ENCODE assay signal across 17 cellular contexts in the genomic region with DNA sequence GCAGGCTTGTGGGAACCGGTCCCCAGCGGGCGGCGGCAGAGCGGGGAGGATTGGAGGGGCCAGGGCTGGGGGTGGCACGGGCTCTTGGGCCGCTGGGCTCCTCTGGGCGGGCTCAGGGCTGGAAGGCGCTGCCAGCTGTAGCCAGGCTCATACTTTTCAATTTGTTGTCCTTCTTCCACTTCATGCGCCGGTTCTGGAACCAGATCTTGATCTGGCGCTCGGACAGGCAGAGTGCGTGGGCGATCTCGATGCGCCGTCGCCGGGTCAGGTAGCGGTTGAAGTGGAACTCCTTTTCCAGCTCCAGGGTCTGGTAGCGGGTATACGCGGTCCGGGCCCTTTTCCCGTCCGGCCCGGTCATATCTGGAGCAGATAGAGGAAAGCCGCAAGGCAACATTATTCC. TPM values are rescaled to one million over a fixed set of nuclear protein-coding genes. Genes with fewer than 3 reads are reported as not detected.
DNase-seq lines count a peak whose midpoint lies in the region; ATAC-seq, FAIRE-seq and TF ChIP-seq lines count a peak whose summit lies in the region.
"Had no signal": no experiment of that assay in that cellular context is flagged by ENCODE, and none has a peak within 500 bp of the region (broad histone marks: within the 10 kb centered on the region; RNA-seq: fewer than 3 reads in every experiment).

No MANE protein-coding gene starts in this region.

- H3K36me3 ChIP-seq in ascending aorta (peaks cover 0 to 8% of the 10 kb centered on the region in 2 donors), kidney (ENCODE audit: control insufficient read depth in 1 of 2, insufficient read depth in 2 of 2, low read length in 2 of 2) (peaks cover 0 to 12% of the 10 kb centered on the region in 2 donors), psoas muscle (ENCODE audit: insufficient read depth in 1 of 2, low read depth in 1 of 2) (no peaks in the 10 kb centered on the region)

- no peak for FAIRE-seq in kidney (lab: Jason Lieb, UNC)
- FAIRE-seq: islet of Langerhans had no signal

- H3K27ac Mint-ChIP-seq in activated T-cell treated with anti-CD3 and anti-CD28 coated beads, Interleukin-2, amount 50 U/mL, for 24 hours: no peak overlapping the region
- no peak overlapping the region for H3K27ac Mint-ChIP-seq in stimulated activated naive B cell treated with anti-CD40 and anti-IgM and Interleukin-4, amounts not matched to agents 10 μg/mL and 1 μg/mL and 100 μg/mL, for 72 hours

- H3K27me3 ChIP-seq in ascending aorta (no peaks in the 10 kb centered on the region), psoas muscle (ENCODE audit: insufficient read depth in 3 of 3, low read length in 2 of 3) (peaks cover 0 to 82% (median 36%) of the 10 kb centered on the region in 3 donors)

- peaks cover 41% of the 10 kb centered on the region for H3K4me1 Mint-ChIP-seq in activated T-cell treated with anti-CD3 and anti-CD28 coated beads, Interleukin-2, amount 50 U/mL, for 24 hours (ENCODE audit: low read depth)
- peaks cover 21% of the 10 kb centered on the region for H3K4me1 Mint-ChIP-seq in activated T-cell treated with anti-CD3 and anti-CD28 coated beads, Interleukin-2, amount 50 U/mL, for 4 hours (ENCODE audit: low read depth)
- H3K4me1 Mint-ChIP-seq in stimulated activated naive B cell treated with anti-CD40 and anti-IgM and Interleukin-4, amounts not matched to agents 10 μg/mL and 1 μg/mL and 100 μg/mL, for 72 hours: peaks cover 33 to 54% of the 10 kb centered on the region in 2 donors

- no peaks in the 10 kb centered on the region for H3K9me3 Mint-ChIP-seq in activated T-cell treated with anti-CD3 and anti-CD28 coated beads, Interleukin-2, amount 50 U/mL, for 24 hours
- no peaks in the 10 kb centered on the region for H3K9me3 Mint-ChIP-seq in activated T-cell treated with anti-CD3 and anti-CD28 coated beads, Interleukin-2, amount 50 U/mL, for 4 hours
- no peaks in the 10 kb centered on the region for H3K9me3 Mint-ChIP-seq in stimulated activated naive B cell treated with anti-CD40 and anti-IgM and Interleukin-4, amounts not matched to agents 10 μg/mL and 1 μg/mL and 100 μg/mL, for 72 hours
- H3K9me3 Mint-ChIP-seq: T-helper 1 cell treated with Interleukin-12 subunit alpha and Interleukin-12 subunit beta and Interleukin-4 antibody, amounts not matched to agents 30 μg/mL and 1 μg/mL, for 36 hours had no signal

- ATAC-seq in activated T-cell treated with anti-CD3 and anti-CD28 coated beads, Interleukin-2, amount 50 U/mL, for 4 hours: no peak
- ATAC-seq in stimulated activated naive B cell treated with anti-CD40 and anti-IgM and Interleukin-4, amounts not matched to agents 10 μg/mL and 1 μg/mL and 100 μg/mL, for 72 hours (replicated peaks): no peak
- no peak for ATAC-seq in psoas muscle
- ATAC-seq: foreskin keratinocyte had no signal

- WGBS in psoas muscle, 3 donors: 53 to 64% (median 57%) methylated on average over 28 to 29 of the region's 29 CpGs

- H3K27ac ChIP-seq in ascending aorta: no peak overlapping the region
- peak overlapping the region; percentile 85 to 93 for H3K27ac ChIP-seq in kidney (ENCODE audit: low read depth in 2 of 2, low read length in 2 of 2)
- H3K27ac ChIP-seq in psoas muscle: no peak overlapping the region
- H3K27ac ChIP-seq: foreskin keratinocyte had no signal

- H3K9me3 ChIP-seq in ascending aorta (no peaks in the 10 kb centered on the region), kidney (ENCODE audit: control insufficient read depth in 1 of 2, low read length in 2 of 2) (no peaks in the 10 kb centered on the region), psoas muscle (no peaks in the 10 kb centered on the region)

- DNase-seq in activated T-cell treated with anti-CD3 and anti-CD28 coated beads, Interleukin-2, amount 50 U/mL, for 24 hours: no peak
- DNase-seq in activated T-cell treated with anti-CD3 and anti-CD28 coated beads, Interleukin-2, amount 50 U/mL, for 4 hours: no peak
- DNase-seq in ascending aorta (ENCODE audit: low spot score in 2 of 2) (no peak), kidney (peak; percentile 82), psoas muscle (no peak), NCI-H446 treated with DMSO at 0.1 percent for 48 hours (lab: John Stamatoyannopoulos, UW) (no peak)
- DNase-seq in stimulated activated naive B cell treated with anti-CD40 and anti-IgM and Interleukin-4, amounts not matched to agents 10 μg/mL and 1 μg/mL and 100 μg/mL, for 72 hours: no peak
- no peak for DNase-seq in stimulated activated CD4-positive, alpha-beta T cell treated with anti-CD3 and anti-CD28 coated beads, Interleukin-1b, Interleukin-23, amount 100 ng/mL, for 48 hours
- DNase-seq: activated CD4-positive, alpha-beta T cell treated with anti-CD3 and anti-CD28 coated beads, Interleukin-2, amount 50 U/mL, for 4 hours; activated gamma-delta T cell; foreskin keratinocyte; NCI-H510A; nucleus accumbens had no signal

- intact Hi-C loops in ascending aorta (cut with DNase I): loop anchor here (2.0 kb wide), 1 partner anchor 239 kb away; no protein-coding TSS in a partner anchor
- intact Hi-C loops in kidney (cut with DNase I): loop anchor here (10.0 kb wide), 1 partner anchor 257 kb away; no protein-coding TSS in a partner anchor
- intact Hi-C loops in psoas muscle (cut with DNase I): loop anchor here in 1 of 2 donors (10.0 kb wide), 1 partner anchor 567 kb away; no protein-coding TSS in a partner anchor

- no peaks in the 10 kb centered on the region for H3K36me3 Mint-ChIP-seq in activated T-cell treated with anti-CD3 and anti-CD28 coated beads, Interleukin-2, amount 50 U/mL, for 24 hours (ENCODE audit: low read depth)
- no peaks in the 10 kb centered on the region for H3K36me3 Mint-ChIP-seq in activated T-cell treated with anti-CD3 and anti-CD28 coated beads, Interleukin-2, amount 50 U/mL, for 4 hours (ENCODE audit: insufficient read depth)
- peaks cover 5 to 8% of the 10 kb centered on the region in 2 donors for H3K36me3 Mint-ChIP-seq in stimulated activated naive B cell treated with anti-CD40 and anti-IgM and Interleukin-4, amounts not matched to agents 10 μg/mL and 1 μg/mL and 100 μg/mL, for 72 hours

- H3K4me3 ChIP-seq in ascending aorta: peak overlapping the region; percentile 5 to 65
- H3K4me3 ChIP-seq in kidney (ENCODE audit: low read length in 2 of 2): peak overlapping the region in 1 of 2 donors; percentile 69
- no peak overlapping the region for H3K4me3 ChIP-seq in psoas muscle

- H3K9ac ChIP-seq in kidney (ENCODE audit: low read length in 2 of 2): peak overlapping the region in 1 of 2 donors; percentile 43

- peaks cover 98% of the 10 kb centered on the region for H3K27me3 Mint-ChIP-seq in activated T-cell treated with anti-CD3 and anti-CD28 coated beads, Interleukin-2, amount 50 U/mL, for 24 hours
- peaks cover 87% of the 10 kb centered on the region for H3K27me3 Mint-ChIP-seq in activated T-cell treated with anti-CD3 and anti-CD28 coated beads, Interleukin-2, amount 50 U/mL, for 4 hours (ENCODE audit: low read depth)
- peaks cover 88 to 97% of the 10 kb centered on the region in 2 donors for H3K27me3 Mint-ChIP-seq in stimulated activated naive B cell treated with anti-CD40 and anti-IgM and Interleukin-4, amounts not matched to agents 10 μg/mL and 1 μg/mL and 100 μg/mL, for 72 hours

- no peak for TF ChIP-seq CTCF in ascending aorta (IDR thresholded peaks at IDR 0.05)
- no peak for TF ChIP-seq CTCF in kidney (IDR thresholded peaks at IDR 0.05; ENCODE audit: borderline replicate concordance, extremely low read depth, insufficient read depth)
- TF ChIP-seq CTCF in psoas muscle (IDR thresholded peaks at IDR 0.05): no peak

- H3K4me1 ChIP-seq in ascending aorta (peaks cover 5 to 9% of the 10 kb centered on the region in 2 donors), kidney (ENCODE audit: control insufficient read depth in 1 of 2, insufficient read depth in 1 of 2, low read depth in 1 of 2, low read length in 2 of 2) (peaks cover 3 to 14% of the 10 kb centered on the region in 2 donors), psoas muscle (no peaks in the 10 kb centered on the region)
- H3K4me1 ChIP-seq: foreskin keratinocyte had no signal

- H3K4me3 Mint-ChIP-seq in activated T-cell treated with anti-CD3 and anti-CD28 coated beads, Interleukin-2, amount 50 U/mL, for 24 hours: peak overlapping the region; percentile 33
- H3K4me3 Mint-ChIP-seq in activated T-cell treated with anti-CD3 and anti-CD28 coated beads, Interleukin-2, amount 50 U/mL, for 4 hours: no peak overlapping the region
- peak overlapping the region; percentile 75 to 80 for H3K4me3 Mint-ChIP-seq in stimulated activated naive B cell treated with anti-CD40 and anti-IgM and Interleukin-4, amounts not matched to agents 10 μg/mL and 1 μg/mL and 100 μg/mL, for 72 hours

RNA-seq across cellular contexts. Expression of gene HOXB5, which starts 1.5 kb away (rescaled TPM):
- total RNA-seq in activated T-cell treated with anti-CD3 and anti-CD28 coated beads, Interleukin-2, amount 50 U/mL, for 4 hours: under 1 TPM in 1 of 3 donors, not detected in 2; 0.08 TPM
- total RNA-seq in ascending aorta (0.53 TPM), kidney (27.0 TPM), psoas muscle (under 1 TPM in 3 of 4 donors, not detected in 1; 0.17 to 0.71 (median 0.24) TPM)
- polyA plus RNA-seq in kidney (ENCODE audit: insufficient read depth, low read depth, low replicate concordance) (12.3 TPM), psoas muscle (under 1 TPM; 0.03 to 0.30 (median 0.17) TPM)
- total RNA-seq: chondrocyte, foreskin keratinocyte, MCF 10A had no signal
- polyA plus RNA-seq: foreskin keratinocyte had no signal

RNA-seq across cellular contexts. Expression of gene HOXB3, which starts 2.1 kb away (rescaled TPM):
- 1 to 10 TPM in 1 of 3 donors, under 1 TPM in 2; 0.50 to 1.0 (median 0.81) TPM for total RNA-seq in activated T-cell treated with anti-CD3 and anti-CD28 coated beads, Interleukin-2, amount 50 U/mL, for 4 hours
- total RNA-seq in ascending aorta (19.3 TPM), kidney (99.0 TPM), psoas muscle (1 to 10 TPM; 1.5 to 8.8 (median 1.9) TPM)
- polyA plus RNA-seq in kidney (ENCODE audit: insufficient read depth, low read depth, low replicate concordance) (12.1 TPM), psoas muscle (1 to 10 TPM in 2 of 3 donors, under 1 TPM in 1; 0.96 to 1.5 (median 1.4) TPM)

RNA-seq across cellular contexts. Expression of gene HOXB6, which starts 12.7 kb away (rescaled TPM):
- under 1 TPM in 2 of 3 donors, not detected in 1; 0.24 to 0.27 TPM for total RNA-seq in activated T-cell treated with anti-CD3 and anti-CD28 coated beads, Interleukin-2, amount 50 U/mL, for 4 hours
- total RNA-seq in ascending aorta: 5.1 TPM
- 90.2 TPM for total RNA-seq in kidney
- 44.0 TPM for polyA plus RNA-seq in kidney (ENCODE audit: insufficient read depth, low read depth, low replicate concordance)
- 1 to 10 TPM in 2 of 4 donors, under 1 TPM in 2; 0.66 to 3.3 (median 1.2) TPM for total RNA-seq in psoas muscle
- 1 to 10 TPM in 2 of 3 donors, under 1 TPM in 1; 0.80 to 1.6 (median 1.2) TPM for polyA plus RNA-seq in psoas muscle
- total RNA-seq: chondrocyte, foreskin keratinocyte, MCF 10A had no signal
- polyA plus RNA-seq: foreskin keratinocyte had no signal

RNA-seq across cellular contexts. Expression of gene HOXB4, which starts 13.9 kb away (rescaled TPM):
- total RNA-seq in activated T-cell treated with anti-CD3 and anti-CD28 coated beads, Interleukin-2, amount 50 U/mL, for 4 hours: 1 to 10 TPM in 2 of 3 donors, under 1 TPM in 1; 0.94 to 1.6 (median 1.4) TPM
- total RNA-seq in ascending aorta (20.4 TPM), kidney (22.6 TPM), psoas muscle (1 to 10 TPM in 2 of 4 donors, under 1 TPM in 2; 0.80 to 4.0 (median 1.3) TPM)
- polyA plus RNA-seq in kidney (ENCODE audit: insufficient read depth, low read depth, low replicate concordance) (4.4 TPM), psoas muscle (under 1 TPM; 0.38 to 0.89 (median 0.55) TPM)
- total RNA-seq: chondrocyte had no signal

RNA-seq across cellular contexts. Expression of gene HOXB7, which starts 18.7 kb away (rescaled TPM):
- under 1 TPM; 0.18 to 0.43 (median 0.38) TPM for total RNA-seq in activated T-cell treated with anti-CD3 and anti-CD28 coated beads, Interleukin-2, amount 50 U/mL, for 4 hours
- total RNA-seq in ascending aorta (15.0 TPM), kidney (45.4 TPM), psoas muscle (1 to 10 TPM in 3 of 4 donors, under 1 TPM in 1; 0.85 to 2.0 (median 1.2) TPM)
- polyA plus RNA-seq in kidney (ENCODE audit: insufficient read depth, low read depth, low replicate concordance) (49.6 TPM), psoas muscle (1 to 10 TPM; 1.6 to 3.0 (median 2.8) TPM)
- total RNA-seq: chondrocyte, MCF 10A had no signal

Comparison
In these comparisons a context has a peak if more than half of its experiments do, and no peak if none do; other contexts are left out.
1. H3K27ac ChIP-seq: peak in kidney (2 of 2); none in ascending aorta (0 of 2) and psoas muscle (single experiment).
2. RNA of gene HOXB5, which starts 1.5 kb away (total RNA-seq): 27.0 TPM in kidney (single experiment); 0.53 TPM in ascending aorta (single experiment), 0.17 to 0.71 TPM in psoas muscle and 0.08 TPM in activated T-cell treated with anti-CD3 and anti-CD28 coated beads, Interleukin-2, amount 50 U/mL, for 4 hours; every median in the first group is over 10 times any median in the second.
3. RNA of gene HOXB6, which starts 12.7 kb away (total RNA-seq): 90.2 TPM in kidney (single experiment); 5.1 TPM in ascending aorta (single experiment), 0.66 to 3.3 TPM in psoas muscle and 0.24 to 0.27 TPM in activated T-cell treated with anti-CD3 and anti-CD28 coated beads, Interleukin-2, amount 50 U/mL, for 4 hours; every median in the first group is over 10 times any median in the second.